Comparison of ENCODE assay signal across 34 cellular contexts in the genomic region with DNA sequence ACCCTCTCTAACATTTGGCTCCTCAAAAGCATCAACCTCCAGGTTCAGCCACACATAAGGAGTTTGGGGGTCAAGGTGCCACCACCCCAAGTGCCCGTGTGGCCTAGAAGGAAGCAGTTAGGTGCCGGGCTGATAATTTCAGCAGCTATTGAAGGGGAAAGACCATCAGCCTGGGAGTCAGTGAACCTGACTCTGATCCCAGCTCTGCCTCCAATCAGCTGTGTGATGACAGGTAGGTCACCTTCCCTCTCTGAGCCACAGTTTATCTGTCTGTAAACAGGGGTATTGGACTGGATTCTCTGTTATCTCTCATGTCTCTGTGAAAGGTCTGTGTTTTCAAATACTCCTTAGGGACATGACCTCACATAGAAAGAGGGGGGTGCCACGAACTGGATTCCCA. TPM values are rescaled to one million over a fixed set of nuclear protein-coding genes. Genes with fewer than 3 reads are reported as not detected.
"Had no signal": no experiment of that assay in that cellular context is flagged by ENCODE, and none has a peak within 500 bp of the region (broad histone marks: within the 10 kb centered on the region; RNA-seq: fewer than 3 reads in every experiment).

No MANE protein-coding gene starts in this region.

- DNase-seq: activated B cell treated with CpG ODN at 0.5 μM for 24 hours; activated CD4-positive, alpha-beta memory T cell treated with anti-CD3 and anti-CD28 coated beads, Interleukin-2, amount 10 ng/mL, durations not matched to agents 7 days and 5 days; activated CD4-positive, alpha-beta T cell treated with anti-CD3 and anti-CD28 coated beads for 4 hours; activated CD4-positive, alpha-beta T cell treated with anti-CD3 and anti-CD28 coated beads, Interleukin-2, amount 10 ng/mL, durations not matched to agents 7 days and 5 days; activated CD4-positive, alpha-beta T cell treated with anti-CD3 and anti-CD28 coated beads, Interleukin-2, amount 50 U/mL, for 48 hours; activated CD4-positive, CD25-positive, alpha-beta regulatory T cell treated with anti-CD3 and anti-CD28 coated beads, Interleukin-2, amount 50 U/mL, for 72 hours; activated CD8-positive, alpha-beta memory T cell treated with anti-CD3 and anti-CD28 coated beads for 24 hours; activated CD8-positive, alpha-beta memory T cell treated with anti-CD3 and anti-CD28 coated beads, Interleukin-2, amount 10 ng/mL, durations not matched to agents 7 days and 5 days; activated CD8-positive, alpha-beta memory T cell treated with anti-CD3 and anti-CD28 coated beads, Interleukin-2, amount 50 U/mL, for 48 hours; activated CD8-positive, alpha-beta T cell treated with anti-CD3 and anti-CD28 coated beads, Interleukin-2, amount 10 ng/mL, durations not matched to agents 7 days and 5 days; activated effector memory CD4-positive, alpha-beta T cell treated with Interleukin-2 at 50 U/mL for 16 hours; activated gamma-delta T cell; activated naive CD4-positive, alpha-beta T cell treated with anti-CD3 and anti-CD28 coated beads, Interleukin-2, amount 10 ng/mL, durations not matched to agents 7 days and 5 days; activated naive CD4-positive, alpha-beta T cell treated with Interleukin-2 at 50 U/mL for 16 hours; activated naive CD8-positive, alpha-beta T cell treated with anti-CD3 and anti-CD28 coated beads, Interleukin-2, amount 10 ng/mL, durations not matched to agents 7 days and 5 days; activated naive CD8-positive, alpha-beta T cell treated with anti-CD3 and anti-CD28 coated beads, Interleukin-2, amount 50 U/mL, for 24 hours; activated T-cell treated with anti-CD3 and anti-CD28 coated beads, Interleukin-2, amount 50 U/mL, for 24 hours; activated T-cell treated with anti-CD3 and anti-CD28 coated beads, Interleukin-2, amount 50 U/mL, for 48 hours; amygdala; anterior cingulate cortex; central memory CD4-positive, alpha-beta T cell; T-helper 1 cell; T-helper 2 cell; T-helper 9 cell had no signal

- H3K9me3 ChIP-seq: ascending aorta had no signal

- H3K36me3 ChIP-seq: ascending aorta had no signal

- H3K4me3 ChIP-seq: ascending aorta had no signal

- H3K27ac Mint-ChIP-seq: activated B cell treated with CpG ODN at 0.5 μM for 24 hours; activated CD4-positive, alpha-beta memory T cell treated with anti-CD3 and anti-CD28 coated beads, Interleukin-2, amount 10 ng/mL, durations not matched to agents 7 days and 5 days; activated CD4-positive, alpha-beta T cell treated with anti-CD3 and anti-CD28 coated beads, Interleukin-2, amount 10 ng/mL, durations not matched to agents 7 days and 5 days; activated CD8-positive, alpha-beta memory T cell treated with anti-CD3 and anti-CD28 coated beads, Interleukin-2, amount 10 ng/mL, durations not matched to agents 7 days and 5 days; activated CD8-positive, alpha-beta T cell treated with anti-CD3 and anti-CD28 coated beads, Interleukin-2, amount 10 ng/mL, durations not matched to agents 7 days and 5 days; activated naive CD4-positive, alpha-beta T cell treated with anti-CD3 and anti-CD28 coated beads, Interleukin-2, amount 10 ng/mL, durations not matched to agents 7 days and 5 days; activated naive CD4-positive, alpha-beta T cell treated with anti-CD3 and anti-CD28 coated beads, Interleukin-2, amount 50 U/mL, for 24 hours; activated naive CD8-positive, alpha-beta T cell; activated naive CD8-positive, alpha-beta T cell treated with anti-CD3 and anti-CD28 coated beads, Interleukin-2, amount 10 ng/mL, durations not matched to agents 7 days and 5 days; activated naive CD8-positive, alpha-beta T cell treated with anti-CD3 and anti-CD28 coated beads, Interleukin-2, amount 50 U/mL, for 24 hours; activated T-cell treated with anti-CD3 and anti-CD28 coated beads, Interleukin-2, amount 50 U/mL, for 24 hours; activated T-helper 2 cell treated with anti-CD3 and anti-CD28 coated beads, Interferon-gamma antibody, Interleukin-2, Interleukin-4, amounts not matched to agents 10 μg/mL and 5 μg/mL and 100 μg/mL, durations not matched to agents 14 hours and 24 hours and 36 hours; brain; T-helper 1 cell treated with Interleukin-12 subunit alpha and Interleukin-12 subunit beta and Interleukin-4 antibody, amounts not matched to agents 30 μg/mL and 1 μg/mL, for 36 hours; T-helper 2 cell treated with Interferon-gamma antibody and Interleukin-4, amounts not matched to agents 5 μg/mL and 100 μg/mL, for 36 hours had no signal

- FAIRE-seq: TTC549 had no signal

- H3K27ac ChIP-seq: ascending aorta, VCaP had no signal

- H3K4me3 Mint-ChIP-seq: activated B cell treated with CpG ODN at 0.5 μM for 24 hours; activated CD4-positive, alpha-beta memory T cell treated with anti-CD3 and anti-CD28 coated beads, Interleukin-2, amount 10 ng/mL, durations not matched to agents 7 days and 5 days; activated CD4-positive, alpha-beta T cell treated with anti-CD3 and anti-CD28 coated beads, Interleukin-2, amount 10 ng/mL, durations not matched to agents 7 days and 5 days; activated CD8-positive, alpha-beta memory T cell treated with anti-CD3 and anti-CD28 coated beads, Interleukin-2, amount 10 ng/mL, durations not matched to agents 7 days and 5 days; activated CD8-positive, alpha-beta T cell treated with anti-CD3 and anti-CD28 coated beads, Interleukin-2, amount 10 ng/mL, durations not matched to agents 7 days and 5 days; activated naive CD4-positive, alpha-beta T cell treated with anti-CD3 and anti-CD28 coated beads, Interleukin-2, amount 10 ng/mL, durations not matched to agents 7 days and 5 days; activated naive CD4-positive, alpha-beta T cell treated with anti-CD3 and anti-CD28 coated beads, Interleukin-2, amount 50 U/mL, for 24 hours; activated naive CD8-positive, alpha-beta T cell; activated naive CD8-positive, alpha-beta T cell treated with anti-CD3 and anti-CD28 coated beads, Interleukin-2, amount 10 ng/mL, durations not matched to agents 7 days and 5 days; activated naive CD8-positive, alpha-beta T cell treated with anti-CD3 and anti-CD28 coated beads, Interleukin-2, amount 50 U/mL, for 24 hours; activated T-cell treated with anti-CD3 and anti-CD28 coated beads, Interleukin-2, amount 50 U/mL, for 24 hours; T-helper 1 cell treated with Interleukin-12 subunit alpha and Interleukin-12 subunit beta and Interleukin-4 antibody, amounts not matched to agents 30 μg/mL and 1 μg/mL, for 36 hours; T-helper 2 cell treated with Interferon-gamma antibody and Interleukin-4, amounts not matched to agents 5 μg/mL and 100 μg/mL, for 36 hours had no signal

- H3K9me3 Mint-ChIP-seq: activated B cell treated with CpG ODN at 0.5 μM for 24 hours; activated CD4-positive, alpha-beta memory T cell treated with anti-CD3 and anti-CD28 coated beads, Interleukin-2, amount 10 ng/mL, durations not matched to agents 7 days and 5 days; activated CD4-positive, alpha-beta T cell treated with anti-CD3 and anti-CD28 coated beads, Interleukin-2, amount 10 ng/mL, durations not matched to agents 7 days and 5 days; activated naive CD4-positive, alpha-beta T cell treated with anti-CD3 and anti-CD28 coated beads, Interleukin-2, amount 10 ng/mL, durations not matched to agents 7 days and 5 days; activated naive CD4-positive, alpha-beta T cell treated with anti-CD3 and anti-CD28 coated beads, Interleukin-2, amount 50 U/mL, for 24 hours; activated naive CD8-positive, alpha-beta T cell treated with anti-CD3 and anti-CD28 coated beads, Interleukin-2, amount 10 ng/mL, durations not matched to agents 7 days and 5 days; activated naive CD8-positive, alpha-beta T cell treated with anti-CD3 and anti-CD28 coated beads, Interleukin-2, amount 50 U/mL, for 24 hours; activated T-cell treated with anti-CD3 and anti-CD28 coated beads, Interleukin-2, amount 50 U/mL, for 24 hours; activated T-helper 2 cell treated with anti-CD3 and anti-CD28 coated beads, Interferon-gamma antibody, Interleukin-2, Interleukin-4, amounts not matched to agents 10 μg/mL and 5 μg/mL and 100 μg/mL, durations not matched to agents 14 hours and 24 hours and 36 hours; brain; T-helper 1 cell treated with Interleukin-12 subunit alpha and Interleukin-12 subunit beta and Interleukin-4 antibody, amounts not matched to agents 30 μg/mL and 1 μg/mL, for 36 hours; T-helper 2 cell treated with Interferon-gamma antibody and Interleukin-4, amounts not matched to agents 5 μg/mL and 100 μg/mL, for 36 hours had no signal

- H3K36me3 Mint-ChIP-seq: activated CD8-positive, alpha-beta memory T cell treated with anti-CD3 and anti-CD28 coated beads, Interleukin-2, amount 10 ng/mL, durations not matched to agents 7 days and 5 days; activated naive CD4-positive, alpha-beta T cell treated with anti-CD3 and anti-CD28 coated beads, Interleukin-2, amount 10 ng/mL, durations not matched to agents 7 days and 5 days; activated naive CD4-positive, alpha-beta T cell treated with anti-CD3 and anti-CD28 coated beads, Interleukin-2, amount 50 U/mL, for 24 hours; activated naive CD8-positive, alpha-beta T cell; activated naive CD8-positive, alpha-beta T cell treated with anti-CD3 and anti-CD28 coated beads, Interleukin-2, amount 10 ng/mL, durations not matched to agents 7 days and 5 days; brain had no signal

RNA-seq across cellular contexts. Expression of gene CRHR1, which starts 3.9 kb away (rescaled TPM):
- total RNA-seq: activated B cell treated with CpG ODN at 0.5 μM for 24 hours; activated CD4-positive, alpha-beta memory T cell treated with anti-CD3 and anti-CD28 coated beads, Interleukin-2, amount 10 ng/mL, durations not matched to agents 7 days and 5 days; activated CD4-positive, alpha-beta T cell treated with anti-CD3 and anti-CD28 coated beads, Interleukin-2, amount 10 ng/mL, durations not matched to agents 7 days and 5 days; activated CD8-positive, alpha-beta memory T cell treated with anti-CD3 and anti-CD28 coated beads, Interleukin-2, amount 10 ng/mL, durations not matched to agents 7 days and 5 days; activated CD8-positive, alpha-beta T cell treated with anti-CD3 and anti-CD28 coated beads, Interleukin-2, amount 10 ng/mL, durations not matched to agents 7 days and 5 days; activated naive CD8-positive, alpha-beta T cell treated with anti-CD3 and anti-CD28 coated beads, Interleukin-2, amount 10 ng/mL, durations not matched to agents 7 days and 5 days; activated T-helper 2 cell treated with anti-CD3 and anti-CD28 coated beads, Interferon-gamma antibody, Interleukin-2, Interleukin-4, amounts not matched to agents 10 μg/mL and 5 μg/mL and 100 μg/mL, durations not matched to agents 14 hours and 24 hours and 36 hours; ascending aorta; cardiac septum had no signal

RNA-seq across cellular contexts. Expression of gene SPPL2C, which starts 56.6 kb away (rescaled TPM):
- total RNA-seq: activated B cell treated with CpG ODN at 0.5 μM for 24 hours; activated CD4-positive, alpha-beta memory T cell treated with anti-CD3 and anti-CD28 coated beads, Interleukin-2, amount 10 ng/mL, durations not matched to agents 7 days and 5 days; activated CD4-positive, alpha-beta T cell treated with anti-CD3 and anti-CD28 coated beads, Interleukin-2, amount 10 ng/mL, durations not matched to agents 7 days and 5 days; activated CD8-positive, alpha-beta memory T cell treated with anti-CD3 and anti-CD28 coated beads, Interleukin-2, amount 10 ng/mL, durations not matched to agents 7 days and 5 days; activated CD8-positive, alpha-beta T cell treated with anti-CD3 and anti-CD28 coated beads, Interleukin-2, amount 10 ng/mL, durations not matched to agents 7 days and 5 days; activated naive CD8-positive, alpha-beta T cell treated with anti-CD3 and anti-CD28 coated beads, Interleukin-2, amount 10 ng/mL, durations not matched to agents 7 days and 5 days; activated T-helper 2 cell treated with anti-CD3 and anti-CD28 coated beads, Interferon-gamma antibody, Interleukin-2, Interleukin-4, amounts not matched to agents 10 μg/mL and 5 μg/mL and 100 μg/mL, durations not matched to agents 14 hours and 24 hours and 36 hours; ascending aorta; cardiac septum had no signal
